ENCODE assay signal across 13 cellular contexts in the genomic region with DNA sequence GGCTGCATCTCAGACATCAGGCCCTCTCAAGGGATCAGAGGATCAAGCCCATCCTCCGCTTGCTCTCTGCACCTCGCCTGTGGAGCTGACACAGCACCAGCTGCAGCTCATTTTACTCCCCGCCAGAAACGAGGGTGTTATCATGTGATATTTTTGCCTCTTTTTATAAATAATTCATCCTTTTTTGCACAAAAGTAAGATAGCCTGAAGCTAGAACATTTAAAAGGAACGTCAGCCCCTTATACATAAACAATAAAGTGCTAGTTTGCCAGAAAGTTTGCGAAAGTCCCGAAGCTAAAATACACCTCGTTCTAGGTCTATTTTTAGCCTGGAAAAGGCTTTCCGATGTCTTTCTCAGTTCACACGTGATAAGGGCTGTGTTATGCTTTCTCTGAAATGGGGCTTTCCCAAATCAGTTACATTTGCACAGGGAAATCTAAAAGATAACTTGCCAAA. TPM values are rescaled to one million over a fixed set of nuclear protein-coding genes. Genes with fewer than 3 reads are reported as not detected.
DNase-seq lines count a peak whose midpoint lies in the region; ATAC-seq, FAIRE-seq and TF ChIP-seq lines count a peak whose summit lies in the region.
"Had no signal": no experiment of that assay in that cellular context is flagged by ENCODE, and none has a peak within 500 bp of the region (broad histone marks: within the 10 kb centered on the region; RNA-seq: fewer than 3 reads in every experiment).

No MANE protein-coding gene starts in this region.

- peak overlapping the region; percentile 5 for H3K27ac Mint-ChIP-seq in glutamatergic neuron (ENCODE audit: unreplicated experiment)
- H3K27ac Mint-ChIP-seq in stimulated activated naive CD8-positive, alpha-beta T cell treated with anti-CD3 and anti-CD28 coated beads, Interleukin-15, amount 100 ng/mL, for 72 hours, result no peak overlapping the region
- H3K27ac Mint-ChIP-seq: stimulated activated naive CD8-positive, alpha-beta T cell treated with anti-CD3 and anti-CD28 coated beads, Interleukin-15, Interleukin-2, amounts not matched to agents 100 ng/mL and 50 ng/mL, for 24 hours had no signal

- no peaks in the 10 kb centered on the region for H3K27me3 ChIP-seq in rectal smooth muscle tissue (ENCODE audit: control insufficient read depth, insufficient read depth, low read length)

- no peak overlapping the region for H3K9ac ChIP-seq in rectal smooth muscle tissue (ENCODE audit: low read length)

- no peak for TF ChIP-seq CTCF in glutamatergic neuron (IDR thresholded peaks at IDR 0.05; ENCODE audit: partially characterized antibody, unreplicated experiment)

- peaks cover 4% of the 10 kb centered on the region for H3K36me3 Mint-ChIP-seq in glutamatergic neuron (ENCODE audit: unreplicated experiment)

- H3K4me3 Mint-ChIP-seq in glutamatergic neuron (ENCODE audit: unreplicated experiment), result peak overlapping the region; percentile 34
- peak overlapping the region in 1 of 2 donors; percentile 8 for H3K4me3 Mint-ChIP-seq in stimulated activated naive CD8-positive, alpha-beta T cell treated with anti-CD3 and anti-CD28 coated beads, Interleukin-15, amount 100 ng/mL, for 72 hours
- H3K4me3 Mint-ChIP-seq: stimulated activated naive CD8-positive, alpha-beta T cell treated with anti-CD3 and anti-CD28 coated beads, Interleukin-15, Interleukin-2, amounts not matched to agents 100 ng/mL and 50 ng/mL, for 24 hours had no signal

- H3K27me3 Mint-ChIP-seq in glutamatergic neuron (ENCODE audit: unreplicated experiment), result peaks cover 10% of the 10 kb centered on the region
- H3K27me3 Mint-ChIP-seq in stimulated activated naive CD8-positive, alpha-beta T cell treated with anti-CD3 and anti-CD28 coated beads, Interleukin-15, amount 100 ng/mL, for 72 hours, result peaks cover 21% of the 10 kb centered on the region

- FAIRE-seq in GM18507 (lab: Jason Lieb, UNC), result peak; percentile 71

- peaks cover 21% of the 10 kb centered on the region for H3K4me1 Mint-ChIP-seq in glutamatergic neuron (ENCODE audit: low read depth, unreplicated experiment)
- H3K4me1 Mint-ChIP-seq in stimulated activated naive CD8-positive, alpha-beta T cell treated with anti-CD3 and anti-CD28 coated beads, Interleukin-15, amount 100 ng/mL, for 72 hours, result peaks cover 29% of the 10 kb centered on the region

- no peak for DNase-seq in GM18507 (ENCODE audit: extremely low spot score, insufficient read length, low read depth)
- DNase-seq in SK-MEL-5 (ENCODE audit: low read depth, low spot score), result peak; percentile 53
- DNase-seq in glutamatergic neuron, result no peak
- no peak for DNase-seq in stimulated activated CD4-positive, alpha-beta T cell treated with anti-CD3 and anti-CD28 coated beads, Interleukin-4, amount 100 ng/mL, for 1 hour
- DNase-seq in pons (ENCODE audit: low spot score), result no peak
- no peak for DNase-seq in stimulated activated naive CD8-positive, alpha-beta T cell treated with anti-CD3 and anti-CD28 coated beads, Interleukin-15, amount 100 ng/mL, for 72 hours
- DNase-seq: activated CD4-positive, alpha-beta T cell treated with anti-CD3 and anti-CD28 coated beads, Interleukin-2, amount 50 U/mL, for 1 hour; Calu3; KG1 had no signal

- H3K27ac ChIP-seq in rectal smooth muscle tissue (ENCODE audit: low read depth, low read length), result peak overlapping the region; percentile 61

- H3K9me3 Mint-ChIP-seq in glutamatergic neuron (ENCODE audit: unreplicated experiment), result peaks cover 5% of the 10 kb centered on the region
- H3K9me3 Mint-ChIP-seq in stimulated activated naive CD8-positive, alpha-beta T cell treated with anti-CD3 and anti-CD28 coated beads, Interleukin-15, amount 100 ng/mL, for 72 hours, result no peaks in the 10 kb centered on the region
- H3K9me3 Mint-ChIP-seq: stimulated activated naive CD8-positive, alpha-beta T cell treated with anti-CD3 and anti-CD28 coated beads, Interleukin-15, Interleukin-2, amounts not matched to agents 100 ng/mL and 50 ng/mL, for 24 hours had no signal

- ATAC-seq in SK-N-SH treated with all-trans-retinoic acid at 6 μM for 48 hours, result no peak
- ATAC-seq in stimulated activated naive CD8-positive, alpha-beta T cell treated with anti-CD3 and anti-CD28 coated beads, Interleukin-15, amount 100 ng/mL, for 72 hours, result no peak

- H3K4me1 ChIP-seq in rectal smooth muscle tissue (ENCODE audit: control insufficient read depth, insufficient read depth, low read length), result peaks cover 25% of the 10 kb centered on the region

- H3K4me3 ChIP-seq in rectal smooth muscle tissue (ENCODE audit: low read length), result peak overlapping the region; percentile 34
- H3K4me3 ChIP-seq: skin epidermis had no signal

- H3K36me3 ChIP-seq in rectal smooth muscle tissue (ENCODE audit: control insufficient read depth, insufficient read depth, low read length), result no peaks in the 10 kb centered on the region

- in situ Hi-C loops in SK-MEL-5 (cut with HindIII; ENCODE audit: low pct_unique_long_range_greater_than_20kb, low sequenced_read_pairs), result no loop called here

TF ChIP-seq in SK-N-SH treated with all-trans-retinoic acid at 6 μM for 48 hours, 23 proteins besides CTCF, POLR2A, EP300 and RAD21:
- TF ChIP-seq ZNF70 (CRISPR knock-in tag; IDR thresholded peaks at IDR 0.05) (no peak), ISL1 (CRISPR knock-in tag; IDR thresholded peaks at IDR 0.05) (no peak), TOX (CRISPR knock-in tag; IDR thresholded peaks at IDR 0.05; ENCODE audit: borderline replicate concordance) (no peak), GLIS3 (CRISPR knock-in tag; IDR thresholded peaks at IDR 0.05) (no peak), ZNF8 (CRISPR knock-in tag; IDR thresholded peaks at IDR 0.05) (no peak), ZNF565 (CRISPR knock-in tag; conservative IDR thresholded peaks at IDR 0.05; ENCODE audit: low read depth) (no peak)
- TF ChIP-seq, protein P1, sequence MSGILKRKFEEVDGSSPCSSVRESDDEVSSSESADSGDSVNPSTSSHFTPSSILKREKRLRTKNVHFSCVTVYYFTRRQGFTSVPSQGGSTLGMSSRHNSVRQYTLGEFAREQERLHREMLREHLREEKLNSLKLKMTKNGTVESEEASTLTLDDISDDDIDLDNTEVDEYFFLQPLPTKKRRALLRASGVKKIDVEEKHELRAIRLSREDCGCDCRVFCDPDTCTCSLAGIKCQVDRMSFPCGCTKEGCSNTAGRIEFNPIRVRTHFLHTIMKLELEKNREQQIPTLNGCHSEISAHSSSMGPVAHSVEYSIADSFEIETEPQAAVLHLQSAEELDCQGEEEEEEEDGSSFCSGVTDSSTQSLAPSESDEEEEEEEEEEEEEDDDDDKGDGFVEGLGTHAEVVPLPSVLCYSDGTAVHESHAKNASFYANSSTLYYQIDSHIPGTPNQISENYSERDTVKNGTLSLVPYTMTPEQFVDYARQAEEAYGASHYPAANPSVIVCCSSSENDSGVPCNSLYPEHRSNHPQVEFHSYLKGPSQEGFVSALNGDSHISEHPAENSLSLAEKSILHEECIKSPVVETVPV (CRISPR knock-in tag; IDR thresholded peaks at IDR 0.05), result no peak

RNA-seq across cellular contexts. Expression of a gene that starts 9.6 kb away (rescaled TPM):
- total RNA-seq in SK-MEL-5 (2014; rRNA removed; shearing (Covaris generic)), result 90.7 and 97.9 TPM in 2 replicates
- 36.7 and 49.1 TPM in 2 replicates for polyA plus RNA-seq in SK-MEL-5 (2015; cell fraction: cytosol; rRNA removed)
- polyA plus RNA-seq in SK-MEL-5 (2015; cell fraction: nucleus; rRNA removed), result 28.6 and 39.8 TPM in 2 replicates
- 8.6 TPM for total RNA-seq in glutamatergic neuron (ENCODE audit: unreplicated experiment)
